8 cellular contexts compared by ENCODE assay signal in the genomic region with DNA sequence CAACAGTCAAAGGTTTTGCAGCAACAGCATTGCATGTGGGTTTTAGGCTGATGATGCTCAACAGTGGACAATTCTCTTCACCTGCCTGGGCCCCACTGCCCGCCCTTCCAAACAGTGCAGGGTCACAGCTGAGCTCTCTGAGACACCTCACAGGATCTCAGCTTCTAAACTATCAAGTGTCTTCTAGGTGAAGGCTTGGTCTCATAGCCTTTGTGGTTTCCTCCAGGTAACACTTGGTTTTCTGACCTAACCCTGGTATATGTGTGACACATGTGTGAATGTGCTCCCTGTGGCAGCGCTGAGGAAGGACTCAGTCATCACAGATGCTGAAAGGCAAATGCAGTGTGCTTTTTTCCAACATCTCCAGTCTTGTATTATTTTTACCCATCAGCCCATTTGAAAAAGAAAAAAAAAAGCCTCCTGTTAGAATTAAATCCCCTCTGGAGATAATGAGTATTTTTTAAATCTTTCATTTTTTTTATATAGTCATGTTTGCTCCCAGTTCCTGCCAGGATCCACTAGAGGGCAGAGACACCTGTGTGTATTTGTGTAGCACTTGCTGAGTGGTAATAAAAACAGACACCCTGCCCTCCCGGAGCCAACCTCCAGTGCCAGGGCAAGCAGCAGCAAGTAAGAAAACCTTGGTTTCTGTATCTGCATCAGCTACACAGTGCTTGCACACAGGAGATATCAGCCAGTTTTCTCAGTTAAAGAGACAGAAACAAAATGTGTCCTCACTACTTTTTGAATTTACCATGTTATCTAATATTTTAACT. TPM values are rescaled to one million over a fixed set of nuclear protein-coding genes. Genes with fewer than 3 reads are reported as not detected.
DNase-seq lines count a peak whose midpoint lies in the region; ATAC-seq and TF ChIP-seq lines count a peak whose summit lies in the region.
"Not testable (repeated sequence)": the region's sequence is repeated elsewhere in the genome, so short reads cannot be mapped to it uniquely, and the experiment has no call there.

No MANE protein-coding gene starts in this region.

- not testable (repeated sequence) for H3K4me3 ChIP-seq in right lobe of liver, upper lobe of right lung

- H3K36me3 Mint-ChIP-seq in activated T-cell treated with anti-CD3 and anti-CD28 coated beads, Interleukin-2, amount 50 U/mL, for 72 hours (ENCODE audit: insufficient read depth in 2 of 2); chondrocyte (ENCODE audit: low read depth): not testable (repeated sequence)

- H3K4me3 Mint-ChIP-seq in activated T-cell treated with anti-CD3 and anti-CD28 coated beads, Interleukin-2, amount 50 U/mL, for 72 hours; chondrocyte (ENCODE audit: unreplicated experiment): not testable (repeated sequence)

- not testable (repeated sequence) for H3K27ac ChIP-seq in right lobe of liver, upper lobe of right lung

- TF ChIP-seq CTCF in chondrocyte (IDR thresholded peaks at IDR 0.05), result peak; percentile 25
- TF ChIP-seq CTCF in right lobe of liver (IDR thresholded peaks at IDR 0.05), result peak in 2 of 4 donors; percentile 8 to 9
- TF ChIP-seq CTCF in upper lobe of right lung (IDR thresholded peaks at IDR 0.05), result peak; percentile 6

- H3K36me3 ChIP-seq in right lobe of liver, upper lobe of right lung: not testable (repeated sequence)

- not testable (repeated sequence) for TF ChIP-seq POLR2A in right lobe of liver (IDR thresholded peaks at IDR 0.05)

- not testable (repeated sequence) for H3K4me1 ChIP-seq in right lobe of liver, upper lobe of right lung

- H3K4me1 Mint-ChIP-seq in activated T-cell treated with anti-CD3 and anti-CD28 coated beads, Interleukin-2, amount 50 U/mL, for 72 hours (ENCODE audit: low read depth); chondrocyte (ENCODE audit: low read depth): not testable (repeated sequence)

- H3K27ac Mint-ChIP-seq in activated T-cell treated with anti-CD3 and anti-CD28 coated beads, Interleukin-2, amount 50 U/mL, for 72 hours; chondrocyte (ENCODE audit: unreplicated experiment): not testable (repeated sequence)

- H3K9me3 ChIP-seq in right lobe of liver, upper lobe of right lung: not testable (repeated sequence)

- DNase-seq in activated CD4-positive, alpha-beta T cell treated with anti-CD3 and anti-CD28 coated beads for 48 hours, result peak; percentile 30
- not testable (repeated sequence) for DNase-seq in activated T-cell treated with anti-CD3 and anti-CD28 coated beads, Interleukin-2, amount 50 U/mL, for 72 hours; upper lobe of right lung
- DNase-seq in chondrocyte (ENCODE audit: low spot score) (peak; percentile 71), right lobe of liver (peak; percentile 32 to 57 (median 52))
- DNase-seq in stimulated activated CD4-positive, alpha-beta T cell treated with anti-CD3 and anti-CD28 coated beads, Interleukin-15, amount 100 ng/mL, for 24 hours, result peak; percentile 21

- H3K27me3 Mint-ChIP-seq in activated T-cell treated with anti-CD3 and anti-CD28 coated beads, Interleukin-2, amount 50 U/mL, for 72 hours (ENCODE audit: low read depth); chondrocyte (ENCODE audit: low read depth): not testable (repeated sequence)

- intact Hi-C loops in right lobe of liver (cut with DNase I); upper lobe of right lung (cut with DNase I): not testable (repeated sequence)

- 22% methylated on average over 1 of the region's 3 CpGs for WGBS in right lobe of liver (ENCODE audit: insufficient coverage, low coverage, low lambda C conversion rate, missing lambda C conversion rate)

- ATAC-seq in GM18858 (IDR thresholded peaks at IDR 0.05; ENCODE audit: unreplicated experiment), result peak; percentile 50
- ATAC-seq in HG03460 (IDR thresholded peaks at IDR 0.05; ENCODE audit: unreplicated experiment), result peak; percentile 75
- ATAC-seq in activated T-cell treated with anti-CD3 and anti-CD28 coated beads, Interleukin-2, amount 50 U/mL, for 72 hours (replicated peaks in 1 of 2), result peak; percentile 79 to 88
- ATAC-seq in right lobe of liver, result peak; percentile 42 to 59 (median 53)
- not testable (repeated sequence) for ATAC-seq in upper lobe of right lung

- not testable (repeated sequence) for H3K9me3 Mint-ChIP-seq in activated T-cell treated with anti-CD3 and anti-CD28 coated beads, Interleukin-2, amount 50 U/mL, for 72 hours; chondrocyte (ENCODE audit: low read depth)

- H3K27me3 ChIP-seq in right lobe of liver, upper lobe of right lung: not testable (repeated sequence)

RNA-seq across cellular contexts. Expression of gene ZNF595, which starts 24.2 kb away (rescaled TPM):
- total RNA-seq in activated T-cell treated with anti-CD3 and anti-CD28 coated beads, Interleukin-2, amount 50 U/mL, for 72 hours, result 1 to 10 TPM; 3.0 to 3.4 TPM
- 2.6 to 6.5 TPM (median 2.9 TPM) in 3 replicates for total RNA-seq in chondrocyte
- 1 to 10 TPM; 5.2 to 9.3 (median 7.0) TPM for total RNA-seq in right lobe of liver
- 16.1 TPM for total RNA-seq in upper lobe of right lung
